2 cellular contexts compared by ENCODE assay signal in the genomic region with DNA sequence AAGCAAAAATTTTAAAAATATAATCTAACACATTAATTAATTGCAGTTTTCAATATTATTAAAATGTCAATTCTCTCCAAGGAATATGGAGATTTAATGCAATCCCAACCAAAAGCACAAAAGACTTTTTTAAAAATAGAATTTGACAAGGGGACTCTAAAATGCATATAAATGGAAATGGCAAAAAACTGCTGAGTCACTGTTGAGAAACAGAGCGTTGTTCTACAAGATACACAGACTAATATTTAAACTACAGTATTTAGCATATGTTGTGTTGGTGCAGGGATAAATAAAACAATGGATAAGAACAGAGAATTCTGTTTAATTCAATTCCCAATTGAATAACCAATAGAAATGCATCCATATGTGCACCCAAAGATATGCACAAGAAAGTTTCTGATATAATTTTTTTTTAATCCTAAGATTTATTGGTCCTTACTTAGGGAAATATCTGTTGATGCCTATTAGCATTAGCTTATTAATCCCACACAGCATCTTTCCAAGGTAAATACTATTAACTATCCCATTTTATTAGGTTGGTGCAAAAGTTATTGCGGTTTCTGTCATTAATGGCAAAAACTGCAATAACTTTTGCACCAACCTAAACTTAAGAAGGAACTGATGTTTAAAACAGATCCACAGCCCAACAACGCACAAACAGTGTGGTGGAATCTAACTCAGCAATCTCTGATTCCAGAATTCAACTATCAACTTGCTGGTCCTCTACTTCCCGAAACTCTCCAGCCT.
TF ChIP-seq lines count a peak whose summit lies in the region.

No MANE protein-coding gene starts in this region.

TF ChIP-seq in A549, 52 proteins besides CTCF, POLR2A, EP300 and RAD21:
- TF ChIP-seq, protein P1, sequence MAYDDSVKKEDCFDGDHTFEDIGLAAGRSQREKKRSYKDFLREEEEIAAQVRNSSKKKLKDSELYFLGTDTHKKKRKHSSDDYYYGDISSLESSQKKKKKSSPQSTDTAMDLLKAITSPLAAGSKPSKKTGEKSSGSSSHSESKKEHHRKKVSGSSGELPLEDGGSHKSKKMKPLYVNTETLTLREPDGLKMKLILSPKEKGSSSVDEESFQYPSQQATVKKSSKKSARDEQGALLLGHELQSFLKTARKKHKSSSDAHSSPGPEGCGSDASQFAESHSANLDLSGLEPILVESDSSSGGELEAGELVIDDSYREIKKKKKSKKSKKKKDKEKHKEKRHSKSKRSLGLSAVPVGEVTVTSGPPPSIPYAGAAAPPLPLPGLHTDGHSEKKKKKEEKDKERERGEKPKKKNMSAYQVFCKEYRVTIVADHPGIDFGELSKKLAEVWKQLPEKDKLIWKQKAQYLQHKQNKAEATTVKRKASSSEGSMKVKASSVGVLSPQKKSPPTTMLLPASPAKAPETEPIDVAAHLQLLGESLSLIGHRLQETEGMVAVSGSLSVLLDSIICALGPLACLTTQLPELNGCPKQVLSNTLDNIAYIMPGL (CRISPR knock-in tag; IDR thresholded peaks at IDR 0.05; ENCODE audit: borderline replicate concordance), result no peak
- TF ChIP-seq SREBF2 (IDR thresholded peaks at IDR 0.05) (no peak), HDAC2 (IDR thresholded peaks at IDR 0.05) (no peak), NFE2L2 (conservative IDR thresholded peaks at IDR 0.05; ENCODE audit: low read length) (peak; percentile 96), CHD2 (IDR thresholded peaks at IDR 0.05; ENCODE audit: low read length, partially characterized antibody) (no peak), MAFK (IDR thresholded peaks at IDR 0.05; ENCODE audit: partially characterized antibody) (peak; percentile 93), ZSCAN20 (CRISPR knock-in tag; IDR thresholded peaks at IDR 0.05) (no peak)

TF ChIP-seq in K562, 482 proteins besides CTCF, POLR2A, EP300 and RAD21:
- TF ChIP-seq, protein P2, sequence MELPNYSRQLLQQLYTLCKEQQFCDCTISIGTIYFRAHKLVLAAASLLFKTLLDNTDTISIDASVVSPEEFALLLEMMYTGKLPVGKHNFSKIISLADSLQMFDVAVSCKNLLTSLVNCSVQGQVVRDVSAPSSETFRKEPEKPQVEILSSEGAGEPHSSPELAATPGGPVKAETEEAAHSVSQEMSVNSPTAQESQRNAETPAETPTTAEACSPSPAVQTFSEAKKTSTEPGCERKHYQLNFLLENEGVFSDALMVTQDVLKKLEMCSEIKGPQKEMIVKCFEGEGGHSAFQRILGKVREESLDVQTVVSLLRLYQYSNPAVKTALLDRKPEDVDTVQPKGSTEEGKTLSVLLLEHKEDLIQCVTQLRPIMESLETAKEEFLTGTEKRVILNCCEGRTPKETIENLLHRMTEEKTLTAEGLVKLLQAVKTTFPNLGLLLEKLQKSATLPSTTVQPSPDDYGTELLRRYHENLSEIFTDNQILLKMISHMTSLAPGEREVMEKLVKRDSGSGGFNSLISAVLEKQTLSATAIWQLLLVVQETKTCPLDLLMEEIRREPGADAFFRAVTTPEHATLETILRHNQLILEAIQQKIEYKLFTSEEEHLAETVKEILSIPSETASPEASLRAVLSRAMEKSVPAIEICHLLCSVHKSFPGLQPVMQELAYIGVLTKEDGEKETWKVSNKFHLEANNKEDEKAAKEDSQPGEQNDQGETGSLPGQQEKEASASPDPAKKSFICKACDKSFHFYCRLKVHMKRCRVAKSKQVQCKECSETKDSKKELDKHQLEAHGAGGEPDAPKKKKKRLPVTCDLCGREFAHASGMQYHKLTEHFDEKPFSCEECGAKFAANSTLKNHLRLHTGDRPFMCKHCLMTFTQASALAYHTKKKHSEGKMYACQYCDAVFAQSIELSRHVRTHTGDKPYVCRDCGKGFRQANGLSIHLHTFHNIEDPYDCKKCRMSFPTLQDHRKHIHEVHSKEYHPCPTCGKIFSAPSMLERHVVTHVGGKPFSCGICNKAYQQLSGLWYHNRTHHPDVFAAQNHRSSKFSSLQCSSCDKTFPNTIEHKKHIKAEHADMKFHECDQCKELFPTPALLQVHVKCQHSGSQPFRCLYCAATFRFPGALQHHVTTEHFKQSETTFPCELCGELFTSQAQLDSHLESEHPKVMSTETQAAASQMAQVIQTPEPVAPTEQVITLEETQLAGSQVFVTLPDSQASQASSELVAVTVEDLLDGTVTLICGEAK (IDR thresholded peaks at IDR 0.05), result peak; percentile 35; the same call in 1 of the 2 replicates
- TF ChIP-seq, protein P2 (CRISPR knock-in tag; IDR thresholded peaks at IDR 0.05), result no peak
- peak; percentile 83 for TF ChIP-seq NFE2 (IDR thresholded peaks at IDR 0.05; ENCODE audit: low read depth)
- peak; percentile 56; the same call in 1 of the 2 replicates for TF ChIP-seq MAFK (IDR thresholded peaks at IDR 0.05; ENCODE audit: low read length)
- peak; percentile 31 for TF ChIP-seq C11orf30 (IDR thresholded peaks at IDR 0.05; ENCODE audit: low read depth)
- TF ChIP-seq, protein P3, sequence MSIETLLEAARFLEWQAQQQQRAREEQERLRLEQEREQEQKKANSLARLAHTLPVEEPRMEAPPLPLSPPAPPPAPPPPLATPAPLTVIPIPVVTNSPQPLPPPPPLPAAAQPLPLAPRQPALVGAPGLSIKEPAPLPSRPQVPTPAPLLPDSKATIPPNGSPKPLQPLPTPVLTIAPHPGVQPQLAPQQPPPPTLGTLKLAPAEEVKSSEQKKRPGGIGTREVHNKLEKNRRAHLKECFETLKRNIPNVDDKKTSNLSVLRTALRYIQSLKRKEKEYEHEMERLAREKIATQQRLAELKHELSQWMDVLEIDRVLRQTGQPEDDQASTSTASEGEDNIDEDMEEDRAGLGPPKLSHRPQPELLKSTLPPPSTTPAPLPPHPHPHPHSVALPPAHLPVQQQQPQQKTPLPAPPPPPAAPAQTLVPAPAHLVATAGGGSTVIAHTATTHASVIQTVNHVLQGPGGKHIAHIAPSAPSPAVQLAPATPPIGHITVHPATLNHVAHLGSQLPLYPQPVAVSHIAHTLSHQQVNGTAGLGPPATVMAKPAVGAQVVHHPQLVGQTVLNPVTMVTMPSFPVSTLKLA (conservative IDR thresholded peaks at IDR 0.05), result no peak
- TF ChIP-seq MAFG (tag; conservative IDR thresholded peaks at IDR 0.05), result peak; percentile 73
- peak; percentile 25; the same call in 1 of the 2 replicates for TF ChIP-seq BACH1 (tag; IDR thresholded peaks at IDR 0.05)
- TF ChIP-seq, protein P4, sequence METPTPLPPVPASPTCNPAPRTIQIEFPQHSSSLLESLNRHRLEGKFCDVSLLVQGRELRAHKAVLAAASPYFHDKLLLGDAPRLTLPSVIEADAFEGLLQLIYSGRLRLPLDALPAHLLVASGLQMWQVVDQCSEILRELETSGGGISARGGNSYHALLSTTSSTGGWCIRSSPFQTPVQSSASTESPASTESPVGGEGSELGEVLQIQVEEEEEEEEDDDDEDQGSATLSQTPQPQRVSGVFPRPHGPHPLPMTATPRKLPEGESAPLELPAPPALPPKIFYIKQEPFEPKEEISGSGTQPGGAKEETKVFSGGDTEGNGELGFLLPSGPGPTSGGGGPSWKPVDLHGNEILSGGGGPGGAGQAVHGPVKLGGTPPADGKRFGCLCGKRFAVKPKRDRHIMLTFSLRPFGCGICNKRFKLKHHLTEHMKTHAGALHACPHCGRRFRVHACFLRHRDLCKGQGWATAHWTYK (CRISPR knock-in tag; IDR thresholded peaks at IDR 0.05), result no peak
- TF ChIP-seq FOXA1 (IDR thresholded peaks at IDR 0.05; ENCODE audit: borderline replicate concordance), result no peak
- TF ChIP-seq MAFF (IDR thresholded peaks at IDR 0.05; ENCODE audit: low read length), result peak; percentile 78
- TF ChIP-seq ZNF316 (IDR thresholded peaks at IDR 0.05), result peak; percentile 43
- TF ChIP-seq NFE2L1 (tag; IDR thresholded peaks at IDR 0.05; ENCODE audit: borderline replicate concordance, low read depth), result peak; percentile 67
TF ChIP-seq in K562: peak in this region for 9.
